In the genomic region with DNA sequence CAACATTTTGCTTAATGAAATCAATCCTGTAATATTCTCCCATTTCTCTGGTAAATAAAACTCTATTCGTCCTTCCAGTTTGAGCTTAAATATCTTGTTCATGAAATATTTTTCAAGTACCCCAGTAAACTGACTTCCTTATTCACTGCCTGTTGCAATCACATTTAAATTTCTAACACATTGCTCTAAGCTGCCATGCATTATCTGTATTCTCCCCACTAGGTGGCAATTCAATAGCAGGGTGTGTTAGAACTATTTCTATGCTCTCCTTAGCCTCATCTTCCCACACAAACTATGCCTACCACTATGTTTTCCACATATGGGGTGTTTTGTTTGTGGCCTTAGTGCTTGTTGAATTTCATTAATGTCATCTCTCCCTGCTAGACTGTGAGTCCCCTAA, we compare ENCODE assay signal across 8 cellular contexts.
DNase-seq lines count a peak whose midpoint lies in the region; ATAC-seq, FAIRE-seq and TF ChIP-seq lines count a peak whose summit lies in the region.

No MANE protein-coding gene starts in this region.

- DNase-seq in KG1 (lab: John Stamatoyannopoulos, UW) = peak; percentile 22
- no peak for DNase-seq in astrocyte (ENCODE audit: low read depth)
- DNase-seq in kidney tubule cell (ENCODE audit: low spot score) = peak; percentile 38
- DNase-seq in GM13976 (ENCODE audit: low spot score) = no peak
- no peak for DNase-seq in activated CD4-positive, alpha-beta T cell treated with anti-CD3 and anti-CD28 coated beads for 48 hours

- H3K36me3 ChIP-seq in astrocyte (ENCODE audit: insufficient read depth, low read length) = no peaks in the 10 kb centered on the region

- H3K36me3 Mint-ChIP-seq in astrocyte (ENCODE audit: low read depth, unreplicated experiment) = no peaks in the 10 kb centered on the region

- no peak overlapping the region for H3K27ac ChIP-seq in astrocyte (ENCODE audit: low read depth, low read length)

- no peak overlapping the region for H3K4me3 Mint-ChIP-seq in astrocyte (ENCODE audit: unreplicated experiment)

- FAIRE-seq in astrocyte (lab: Jason Lieb, UNC) = no peak

- no peaks in the 10 kb centered on the region for H4K20me1 ChIP-seq in astrocyte (ENCODE audit: insufficient read depth, low read length)

- H3K27me3 ChIP-seq in astrocyte (ENCODE audit: insufficient read depth, low read length) = no peaks in the 10 kb centered on the region

- no peak overlapping the region for H3K4me2 ChIP-seq in astrocyte (ENCODE audit: low read length)

- H3K4me1 ChIP-seq in astrocyte (ENCODE audit: insufficient read depth, low read length) = no peaks in the 10 kb centered on the region

- TF ChIP-seq CTCF in astrocyte (IDR thresholded peaks at IDR 0.05; ENCODE audit: insufficient read depth, low read depth, low read length) (peak; percentile 36), GM13976 (IDR thresholded peaks at IDR 0.05; ENCODE audit: borderline replicate concordance, control extremely low read depth, extremely low read depth, insufficient read depth, missing control alignments) (no peak)

- no peaks in the 10 kb centered on the region for H3K9me3 ChIP-seq in astrocyte (ENCODE audit: insufficient read depth, low read depth, low read length)

- no peak overlapping the region for H3K4me3 ChIP-seq in astrocyte (ENCODE audit: insufficient read depth, low read depth, low read length)

- H3K79me2 ChIP-seq in astrocyte (ENCODE audit: insufficient read depth, low read length) = no peaks in the 10 kb centered on the region

- no peak overlapping the region for H2AFZ ChIP-seq in astrocyte (ENCODE audit: low read depth, low read length)

- peak; percentile 88 for ATAC-seq in GM19351 (IDR thresholded peaks at IDR 0.05; ENCODE audit: unreplicated experiment)
- ATAC-seq in HG03095 (IDR thresholded peaks at IDR 0.05; ENCODE audit: unreplicated experiment) = no peak
- no peak for ATAC-seq in HG03045 (IDR thresholded peaks at IDR 0.05; ENCODE audit: unreplicated experiment)

- in situ Hi-C loops in GM13976 (cut with MboI; ENCODE audit: low sequenced_read_pairs, unreplicated experiment) = no loop called here

- no peaks in the 10 kb centered on the region for H3K9me3 Mint-ChIP-seq in astrocyte (ENCODE audit: unreplicated experiment)

- H3K4me1 Mint-ChIP-seq in astrocyte (ENCODE audit: low read depth, unreplicated experiment) = peaks cover 3% of the 10 kb centered on the region

- H3K27me3 Mint-ChIP-seq in astrocyte (ENCODE audit: low read depth, unreplicated experiment) = no peaks in the 10 kb centered on the region

- H3K27ac Mint-ChIP-seq in astrocyte (ENCODE audit: unreplicated experiment) = no peak overlapping the region

- H3K9ac ChIP-seq in astrocyte (ENCODE audit: low read length) = no peak overlapping the region

Comparison
In these comparisons a context has a peak if more than half of its experiments do, and no peak if none do; other contexts are left out.
1. DNase-seq: peak in KG1 (single experiment) and kidney tubule cell (single experiment); none in astrocyte (single experiment), GM13976 (single experiment) and activated CD4-positive, alpha-beta T cell treated with anti-CD3 and anti-CD28 coated beads for 48 hours (single experiment).